36 cellular contexts compared by ENCODE assay signal in the genomic region with DNA sequence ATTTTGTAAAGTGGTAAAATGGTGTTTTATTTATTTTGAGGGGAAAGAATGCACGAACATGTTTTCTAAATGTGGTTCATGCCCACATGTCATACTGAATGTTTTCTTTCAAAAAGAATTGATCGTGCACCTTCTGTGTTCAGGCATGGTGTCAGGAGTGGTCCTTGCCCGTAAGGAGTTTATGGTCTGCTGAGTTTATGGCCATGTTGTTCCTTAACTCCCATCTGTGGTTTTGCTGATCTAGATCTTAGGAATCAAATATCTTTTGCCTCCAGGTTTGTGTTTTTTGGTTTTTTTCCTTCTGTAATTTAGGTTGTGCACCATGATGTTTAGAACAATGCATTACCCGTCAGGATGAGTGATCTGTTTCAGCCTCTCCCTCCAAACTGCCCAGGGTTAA.
"Had no signal": no experiment of that assay in that cellular context is flagged by ENCODE, and none has a peak within 500 bp of the region (broad histone marks: within the 10 kb centered on the region; RNA-seq: fewer than 3 reads in every experiment).

No MANE protein-coding gene starts in this region.

- DNase-seq: activated B cell treated with CpG ODN at 0.5 μM for 24 hours; activated CD4-positive, alpha-beta memory T cell treated with anti-CD3 and anti-CD28 coated beads for 36 hours; activated CD4-positive, alpha-beta T cell treated with anti-CD3 and anti-CD28 coated beads for 4 hours; activated CD4-positive, alpha-beta T cell treated with anti-CD3 and anti-CD28 coated beads, Interleukin-2, amount 50 U/mL, for 1 hour; activated CD4-positive, CD25-positive, alpha-beta regulatory T cell treated with anti-CD3 and anti-CD28 coated beads, Interleukin-2, amount 50 U/mL, for 72 hours; activated CD8-positive, alpha-beta memory T cell treated with anti-CD3 and anti-CD28 coated beads, Interleukin-2, amount 50 U/mL, for 4 hours; activated gamma-delta T cell treated with Interleukin-2 at 50 U/mL for 16 hours; activated naive CD4-positive, alpha-beta T cell treated with anti-CD3 and anti-CD28 coated beads for 36 hours; activated naive CD8-positive, alpha-beta T cell treated with anti-CD3 and anti-CD28 coated beads, Interleukin-2, amount 50 U/mL, for 24 hours; activated T-cell treated with anti-CD3 and anti-CD28 coated beads for 4 hours; activated T-cell treated with anti-CD3 and anti-CD28 coated beads, Interleukin-2, amount 50 U/mL, for 4 hours; anterior cingulate cortex; brain microvascular endothelial cell; Kasumi-1; KG1; MG63; NCI-H1048; NCI-H1105 treated with DMSO at 0.1 percent for 48 hours; NCI-H1436; NCI-H1694; NCI-H1930; NCI-H2081 treated with DMSO at 0.1 percent for 48 hours; NCI-H510A; NCI-H526; NCI-H748 treated with DMSO at 0.1 percent for 48 hours; NK-92 treated with Interleukin-12 subunit alpha and Interleukin-12 subunit beta, amount 100 ng/mL, for 24 hours; PC-3; Peyer's patch; SIG-M5; T-helper 1 cell; T-helper 2 cell; T-helper 9 cell had no signal

- H3K4me1 Mint-ChIP-seq: activated B cell treated with CpG ODN at 0.5 μM for 24 hours; activated naive CD8-positive, alpha-beta T cell treated with anti-CD3 and anti-CD28 coated beads, Interleukin-2, amount 50 U/mL, for 24 hours had no signal

- H3K9me3 Mint-ChIP-seq: activated B cell treated with CpG ODN at 0.5 μM for 24 hours; activated CD4-positive, alpha-beta memory T cell treated with anti-CD3 and anti-CD28 coated beads for 36 hours; activated naive CD4-positive, alpha-beta T cell treated with anti-CD3 and anti-CD28 coated beads for 36 hours; activated naive CD4-positive, alpha-beta T cell treated with anti-CD3 and anti-CD28 coated beads, Interleukin-2, amount 50 U/mL, for 72 hours; activated naive CD8-positive, alpha-beta T cell treated with anti-CD3 and anti-CD28 coated beads, Interleukin-2, amount 50 U/mL, for 24 hours; activated T-cell treated with anti-CD3 and anti-CD28 coated beads, Interleukin-2, amount 50 U/mL, for 4 hours had no signal

- H3K36me3 Mint-ChIP-seq: activated CD4-positive, alpha-beta memory T cell treated with anti-CD3 and anti-CD28 coated beads for 36 hours; activated naive CD4-positive, alpha-beta T cell treated with anti-CD3 and anti-CD28 coated beads, Interleukin-2, amount 50 U/mL, for 72 hours had no signal

- H3K27ac Mint-ChIP-seq: activated B cell treated with CpG ODN at 0.5 μM for 24 hours; activated CD4-positive, alpha-beta memory T cell treated with anti-CD3 and anti-CD28 coated beads for 36 hours; activated naive CD4-positive, alpha-beta T cell treated with anti-CD3 and anti-CD28 coated beads for 36 hours; activated naive CD4-positive, alpha-beta T cell treated with anti-CD3 and anti-CD28 coated beads, Interleukin-2, amount 50 U/mL, for 72 hours; activated naive CD8-positive, alpha-beta T cell treated with anti-CD3 and anti-CD28 coated beads, Interleukin-2, amount 50 U/mL, for 24 hours; activated T-helper 1 cell treated with anti-CD3 and anti-CD28 coated beads, Interleukin-12 subunit alpha, Interleukin-12 subunit beta, Interleukin-2, Interleukin-4 antibody, amounts not matched to agents 30 ng/mL and 10 ng/mL and 1 ng/mL, durations not matched to agents 14 hours and 24 hours and 36 hours had no signal

- ATAC-seq: activated naive CD4-positive, alpha-beta T cell treated with anti-CD3 and anti-CD28 coated beads, Interleukin-2, amount 50 U/mL, for 72 hours; activated naive CD8-positive, alpha-beta T cell treated with anti-CD3 and anti-CD28 coated beads, Interleukin-2, amount 50 U/mL, for 24 hours; activated T-cell treated with anti-CD3 and anti-CD28 coated beads, Interleukin-2, amount 50 U/mL, for 4 hours; PC-3; Right ventricle myocardium inferior; SK-N-SH treated with all-trans-retinoic acid at 6 μM for 48 hours had no signal

- H3K4me3 Mint-ChIP-seq: activated B cell treated with CpG ODN at 0.5 μM for 24 hours; activated CD4-positive, alpha-beta memory T cell treated with anti-CD3 and anti-CD28 coated beads for 36 hours; activated naive CD4-positive, alpha-beta T cell treated with anti-CD3 and anti-CD28 coated beads for 36 hours; activated naive CD8-positive, alpha-beta T cell treated with anti-CD3 and anti-CD28 coated beads, Interleukin-2, amount 50 U/mL, for 24 hours; activated T-cell treated with anti-CD3 and anti-CD28 coated beads, Interleukin-2, amount 50 U/mL, for 4 hours; activated T-helper 1 cell treated with anti-CD3 and anti-CD28 coated beads, Interleukin-12 subunit alpha, Interleukin-12 subunit beta, Interleukin-2, Interleukin-4 antibody, amounts not matched to agents 30 ng/mL and 10 ng/mL and 1 ng/mL, durations not matched to agents 14 hours and 24 hours and 36 hours had no signal
